1 cellular context compared by ENCODE assay signal in genomic region chr1:241639653-241640148, GRCh38.
TF ChIP-seq lines count a peak whose summit lies in the region.

No MANE protein-coding gene starts in this region.

TF ChIP-seq in GM12878, 131 proteins besides CTCF, POLR2A, EP300 and RAD21:
- TF ChIP-seq ZNF384 (IDR thresholded peaks at IDR 0.05; ENCODE audit: borderline replicate concordance, low read depth, low read length), result no peak
- TF ChIP-seq SP1 (IDR thresholded peaks at IDR 0.05; ENCODE audit: low read depth, low read length), result peak; percentile 7
- no peak for TF ChIP-seq HSF1 (IDR thresholded peaks at IDR 0.05; ENCODE audit: low read depth, low read length)
- peak; percentile 44; the same call in 1 of the 2 replicates for TF ChIP-seq DPF2 (IDR thresholded peaks at IDR 0.05)
- no peak for TF ChIP-seq TCF7 (IDR thresholded peaks at IDR 0.05; ENCODE audit: borderline replicate concordance)
- TF ChIP-seq EGR1 (IDR thresholded peaks at IDR 0.05; ENCODE audit: borderline replicate concordance in 1 of 2, low read depth in 2 of 2, low read length in 2 of 2), result 0 out of 3 replicates have a peak, but pooled peaks of 1 of the 2 experiments have one; percentile 1
